In the genomic region with DNA sequence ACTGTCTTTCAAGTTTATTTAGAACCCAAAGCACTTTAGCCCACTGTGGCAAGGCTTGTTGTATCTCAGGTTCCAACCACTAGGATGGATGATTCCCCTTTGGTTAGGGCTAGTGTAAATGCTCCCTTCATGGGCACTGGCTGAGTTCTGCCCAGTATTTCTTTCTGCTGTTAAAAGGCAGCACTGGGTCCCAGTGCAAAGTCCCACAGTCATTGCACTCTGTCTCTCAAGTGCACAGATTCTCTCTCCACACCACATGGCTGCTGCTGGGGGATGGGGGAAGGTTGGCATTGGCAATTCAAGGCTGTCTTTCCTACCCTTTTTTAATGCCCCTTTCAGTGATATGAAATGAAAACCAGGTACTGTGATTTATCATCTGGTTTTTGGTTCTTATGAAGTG, we compare ENCODE assay signal across 39 cellular contexts. TPM values are rescaled to one million over a fixed set of nuclear protein-coding genes. Genes with fewer than 3 reads are reported as not detected.
"Had no signal": no experiment of that assay in that cellular context is flagged by ENCODE, and none has a peak within 500 bp of the region (broad histone marks: within the 10 kb centered on the region; RNA-seq: fewer than 3 reads in every experiment).

No MANE protein-coding gene starts in this region.

- ATAC-seq: activated CD4-positive, alpha-beta T cell treated with anti-CD3 and anti-CD28 coated beads for 36 hours; activated CD4-positive, CD25-positive, alpha-beta regulatory T cell treated with anti-CD3 and anti-CD28 coated beads, Interleukin-2, amount 50 U/mL, for 24 hours; activated CD8-positive, alpha-beta memory T cell treated with anti-CD3 and anti-CD28 coated beads, Interleukin-2, amount 10 ng/mL, durations not matched to agents 7 days and 5 days; activated CD8-positive, alpha-beta T cell treated with anti-CD3 and anti-CD28 coated beads, Interleukin-2, amount 10 ng/mL, durations not matched to agents 7 days and 5 days; activated naive CD4-positive, alpha-beta T cell treated with anti-CD3 and anti-CD28 coated beads, Interleukin-2, amount 50 U/mL, for 72 hours; activated T-cell treated with anti-CD3 and anti-CD28 coated beads, Interleukin-2, amount 50 U/mL, for 72 hours; activated T-helper 17 cell treated with anti-CD3 and anti-CD28 coated beads, Interleukin-2, amount 50 U/mL, for 72 hours; body of pancreas; WTC11 had no signal

- FAIRE-seq: astrocyte, TTC549 had no signal

- H3K9me3 Mint-ChIP-seq: activated naive CD4-positive, alpha-beta T cell treated with anti-CD3 and anti-CD28 coated beads for 36 hours; activated T-helper 17 cell treated with anti-CD3 and anti-CD28 coated beads, Interleukin-2, amount 50 U/mL, for 72 hours had no signal

- DNase-seq: activated CD4-positive, alpha-beta memory T cell treated with anti-CD3 and anti-CD28 coated beads, Interleukin-2, amount 10 ng/mL, durations not matched to agents 7 days and 5 days; activated CD4-positive, alpha-beta T cell treated with anti-CD3 and anti-CD28 coated beads for 1 hour; activated CD4-positive, alpha-beta T cell treated with anti-CD3 and anti-CD28 coated beads for 36 hours; activated CD4-positive, alpha-beta T cell treated with anti-CD3 and anti-CD28 coated beads for 48 hours; activated CD4-positive, alpha-beta T cell treated with anti-CD3 and anti-CD28 coated beads, Interleukin-2, amount 10 ng/mL, durations not matched to agents 7 days and 5 days; activated CD4-positive, alpha-beta T cell treated with anti-CD3 and anti-CD28 coated beads, Interleukin-2, amount 50 U/mL, for 48 hours; activated CD4-positive, CD25-positive, alpha-beta regulatory T cell; activated CD8-positive, alpha-beta memory T cell treated with anti-CD3 and anti-CD28 coated beads for 24 hours; activated CD8-positive, alpha-beta memory T cell treated with anti-CD3 and anti-CD28 coated beads, Interleukin-2, amount 10 ng/mL, durations not matched to agents 7 days and 5 days; activated CD8-positive, alpha-beta memory T cell treated with anti-CD3 and anti-CD28 coated beads, Interleukin-2, amount 50 U/mL, for 48 hours; activated CD8-positive, alpha-beta T cell treated with anti-CD3 and anti-CD28 coated beads, Interleukin-2, amount 10 ng/mL, durations not matched to agents 7 days and 5 days; activated effector memory CD4-positive, alpha-beta T cell treated with anti-CD3 and anti-CD28 coated beads, Interleukin-2, amount 50 U/mL, for 16 hours; activated gamma-delta T cell treated with Interleukin-2 at 50 U/mL for 16 hours; activated naive CD4-positive, alpha-beta T cell; activated naive CD4-positive, alpha-beta T cell treated with anti-CD3 and anti-CD28 coated beads for 36 hours; activated naive CD4-positive, alpha-beta T cell treated with anti-CD3 and anti-CD28 coated beads, Interleukin-2, amount 50 U/mL, for 16 hours; activated naive CD8-positive, alpha-beta T cell treated with anti-CD3 and anti-CD28 coated beads for 36 hours; activated T-cell treated with anti-CD3 and anti-CD28 coated beads, Interleukin-2, amount 50 U/mL, for 24 hours; activated T-cell treated with anti-CD3 and anti-CD28 coated beads, Interleukin-2, amount 50 U/mL, for 72 hours; adrenal gland; amniotic stem cell; aorta; body of pancreas; brain microvascular endothelial cell; central memory CD4-positive, alpha-beta T cell; T-helper 1 cell; T-helper 2 cell; T-helper 9 cell; WERI-Rb-1 had no signal

- H3K36me3 Mint-ChIP-seq: activated CD8-positive, alpha-beta memory T cell treated with anti-CD3 and anti-CD28 coated beads, Interleukin-2, amount 10 ng/mL, durations not matched to agents 7 days and 5 days had no signal

- H3K27ac ChIP-seq: adrenal gland, body of pancreas, brain microvascular endothelial cell, breast epithelium, WERI-Rb-1 had no signal

- H3K27me3 ChIP-seq: adrenal gland, body of pancreas, brain microvascular endothelial cell, breast epithelium had no signal

- H3K9me3 ChIP-seq: adrenal gland, body of pancreas had no signal

- H3K4me1 ChIP-seq: adrenal gland, body of pancreas, breast epithelium had no signal

- H3K4me3 ChIP-seq: adrenal gland, body of pancreas, breast epithelium had no signal

- H3K4me1 Mint-ChIP-seq: activated CD4-positive, alpha-beta T cell treated with anti-CD3 and anti-CD28 coated beads for 36 hours; activated T-helper 17 cell treated with anti-CD3 and anti-CD28 coated beads, Interleukin-2, amount 50 U/mL, for 72 hours had no signal

- H3K4me3 Mint-ChIP-seq: activated CD4-positive, alpha-beta memory T cell treated with anti-CD3 and anti-CD28 coated beads, Interleukin-2, amount 10 ng/mL, durations not matched to agents 7 days and 5 days; activated CD4-positive, alpha-beta T cell treated with anti-CD3 and anti-CD28 coated beads for 36 hours; activated CD4-positive, alpha-beta T cell treated with anti-CD3 and anti-CD28 coated beads, Interleukin-2, amount 10 ng/mL, durations not matched to agents 7 days and 5 days; activated CD8-positive, alpha-beta memory T cell treated with anti-CD3 and anti-CD28 coated beads, Interleukin-2, amount 10 ng/mL, durations not matched to agents 7 days and 5 days; activated CD8-positive, alpha-beta T cell treated with anti-CD3 and anti-CD28 coated beads, Interleukin-2, amount 10 ng/mL, durations not matched to agents 7 days and 5 days; activated naive CD4-positive, alpha-beta T cell treated with anti-CD3 and anti-CD28 coated beads for 36 hours; activated naive CD8-positive, alpha-beta T cell treated with anti-CD3 and anti-CD28 coated beads for 36 hours; activated T-cell treated with anti-CD3 and anti-CD28 coated beads, Interleukin-2, amount 50 U/mL, for 24 hours; activated T-cell treated with anti-CD3 and anti-CD28 coated beads, Interleukin-2, amount 50 U/mL, for 72 hours; activated T-helper 1 cell treated with anti-CD3 and anti-CD28 coated beads, Interleukin-12 subunit alpha, Interleukin-12 subunit beta, Interleukin-2, Interleukin-4 antibody, amounts not matched to agents 30 ng/mL and 10 ng/mL and 1 ng/mL, durations not matched to agents 14 hours and 24 hours and 36 hours; activated T-helper 17 cell treated with anti-CD3 and anti-CD28 coated beads, Interleukin-2, amount 50 U/mL, for 72 hours; T-helper 1 cell treated with Interleukin-12 subunit alpha and Interleukin-12 subunit beta and Interleukin-4 antibody, amounts not matched to agents 30 μg/mL and 1 μg/mL, for 36 hours; T-helper 2 cell treated with Interferon-gamma antibody and Interleukin-4, amounts not matched to agents 5 μg/mL and 100 μg/mL, for 36 hours; WTC11 had no signal

- H3K36me3 ChIP-seq: adrenal gland, brain microvascular endothelial cell, breast epithelium, WERI-Rb-1 had no signal

RNA-seq across cellular contexts. Expression of a gene that starts 7.2 kb away (rescaled TPM):
- total RNA-seq: activated CD4-positive, alpha-beta memory T cell treated with anti-CD3 and anti-CD28 coated beads, Interleukin-2, amount 10 ng/mL, durations not matched to agents 7 days and 5 days; activated CD4-positive, alpha-beta T cell treated with anti-CD3 and anti-CD28 coated beads, Interleukin-2, amount 10 ng/mL, durations not matched to agents 7 days and 5 days; activated CD8-positive, alpha-beta T cell treated with anti-CD3 and anti-CD28 coated beads, Interleukin-2, amount 10 ng/mL, durations not matched to agents 7 days and 5 days; activated naive CD8-positive, alpha-beta T cell treated with anti-CD3 and anti-CD28 coated beads for 36 hours; activated T-helper 1 cell treated with anti-CD3 and anti-CD28 coated beads, Interleukin-12 subunit alpha, Interleukin-12 subunit beta, Interleukin-2, Interleukin-4 antibody, amounts not matched to agents 30 ng/mL and 10 ng/mL and 1 ng/mL, durations not matched to agents 14 hours and 24 hours and 36 hours had no signal
